Comparison of ENCODE assay signal across 16 cellular contexts in the genomic region with DNA sequence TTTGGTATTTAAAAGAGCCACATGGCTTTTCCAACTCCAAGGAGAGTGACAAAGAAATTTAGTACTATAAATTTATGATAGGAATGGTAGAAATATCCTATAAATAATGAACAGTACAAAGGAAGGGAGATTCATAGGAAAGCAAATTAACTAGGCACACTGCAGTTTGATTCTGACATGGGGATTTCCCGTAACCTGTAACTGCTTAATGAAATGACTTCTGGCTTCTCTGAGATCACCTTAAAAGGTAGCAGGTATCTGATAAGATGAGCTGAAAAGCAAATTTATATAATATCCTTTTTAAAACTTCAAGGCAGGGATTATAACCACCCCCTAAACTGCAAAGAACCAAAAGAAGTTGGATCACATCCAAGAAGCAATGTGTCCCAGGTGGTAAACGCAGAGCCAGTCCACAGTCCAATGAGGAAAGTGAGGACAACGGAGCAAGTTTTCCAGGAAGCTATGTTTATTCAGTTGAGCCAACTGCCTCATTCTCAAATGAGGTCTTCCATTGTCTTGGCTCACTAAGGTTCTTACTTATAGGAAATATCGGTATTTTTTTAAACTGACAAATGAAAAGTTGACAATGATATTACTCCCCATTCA. TPM values are rescaled to one million over a fixed set of nuclear protein-coding genes. Genes with fewer than 3 reads are reported as not detected.
DNase-seq lines count a peak whose midpoint lies in the region; ATAC-seq and TF ChIP-seq lines count a peak whose summit lies in the region.
"Had no signal": no experiment of that assay in that cellular context is flagged by ENCODE, and none has a peak within 500 bp of the region (broad histone marks: within the 10 kb centered on the region; RNA-seq: fewer than 3 reads in every experiment).

No MANE protein-coding gene starts in this region.

- no peaks in the 10 kb centered on the region for H3K27me3 Mint-ChIP-seq in activated CD4-positive, alpha-beta T cell treated with anti-CD3 and anti-CD28 coated beads for 36 hours

- H4K20me1 ChIP-seq in Loucy (ENCODE audit: insufficient read depth, low read length, poor library complexity, severe bottlenecking): no peaks in the 10 kb centered on the region

- H3K27ac Mint-ChIP-seq in activated CD4-positive, alpha-beta T cell treated with anti-CD3 and anti-CD28 coated beads for 36 hours: peak overlapping the region; percentile 79
- H3K27ac Mint-ChIP-seq: neural progenitor cell had no signal

- H3K4me3 Mint-ChIP-seq in activated CD4-positive, alpha-beta T cell treated with anti-CD3 and anti-CD28 coated beads for 36 hours: no peak overlapping the region
- H3K4me3 Mint-ChIP-seq: neural progenitor cell had no signal

- peaks cover 35% of the 10 kb centered on the region for H3K4me1 Mint-ChIP-seq in activated CD4-positive, alpha-beta T cell treated with anti-CD3 and anti-CD28 coated beads for 36 hours
- H3K4me1 Mint-ChIP-seq: neural progenitor cell had no signal

- no peak overlapping the region for H3K4me3 ChIP-seq in Loucy (ENCODE audit: low read length, poor library complexity, severe bottlenecking)
- no peak overlapping the region for H3K4me3 ChIP-seq in body of pancreas
- H3K4me3 ChIP-seq: neural progenitor cell had no signal

- H3K4me2 ChIP-seq in Loucy (ENCODE audit: low read depth, low read length, poor library complexity, severe bottlenecking): peak overlapping the region; percentile 33
- H3K4me2 ChIP-seq: neural progenitor cell had no signal

- no peak for DNase-seq in activated CD4-positive, alpha-beta T cell treated with anti-CD3 and anti-CD28 coated beads for 36 hours
- no peak for DNase-seq in activated CD4-positive, alpha-beta T cell treated with anti-CD3 and anti-CD28 coated beads, Interleukin-2, amount 50 U/mL, for 48 hours
- DNase-seq in body of pancreas (peak in 1 of 4 donors; percentile 24), sciatic nerve (ENCODE audit: low spot score) (no peak), HK-2 (ENCODE audit: unreplicated experiment) (no peak), GM10266 (ENCODE audit: extremely low spot score) (no peak)
- DNase-seq: COR-L47, cortex of kidney, hypothalamus, left ventricle myocardium superior, NCI-H1930, NCI-H774, Right ventricle myocardium superior had no signal

- H3F3A ChIP-seq in Loucy (ENCODE audit: low read depth): no peaks in the 10 kb centered on the region

- H3K9me3 Mint-ChIP-seq in activated CD4-positive, alpha-beta T cell treated with anti-CD3 and anti-CD28 coated beads for 36 hours (ENCODE audit: low read depth): peaks cover 5% of the 10 kb centered on the region
- H3K9me3 Mint-ChIP-seq: neural progenitor cell had no signal

- no peaks in the 10 kb centered on the region for H3K9me2 ChIP-seq in Loucy (replicated peaks; ENCODE audit: low read depth, low read length)

- H3K27me3 ChIP-seq in Loucy (ENCODE audit: insufficient read depth, low read length, poor library complexity, severe bottlenecking) (no peaks in the 10 kb centered on the region), body of pancreas (no peaks in the 10 kb centered on the region)
- H3K27me3 ChIP-seq: neural progenitor cell had no signal

- CTCF ChIA-PET in activated CD4-positive, alpha-beta T cell treated with anti-CD3 and anti-CD28 coated beads for 36 hours (lab: Charles Lee): interaction anchor here (0.9 to 2.0 kb wide), 5 partner anchors 8 to 142 kb away, joined by 3 to 11 read pairs (median 4); no protein-coding TSS in a partner anchor

- H3K9me3 ChIP-seq in Loucy (ENCODE audit: insufficient read depth, low read depth, low read length): no peaks in the 10 kb centered on the region
- no peaks in the 10 kb centered on the region for H3K9me3 ChIP-seq in body of pancreas

- peaks cover 9% of the 10 kb centered on the region for H3K36me3 Mint-ChIP-seq in activated CD4-positive, alpha-beta T cell treated with anti-CD3 and anti-CD28 coated beads for 36 hours (ENCODE audit: low read depth)
- H3K36me3 Mint-ChIP-seq: neural progenitor cell had no signal

- no peaks in the 10 kb centered on the region for H3K79me2 ChIP-seq in Loucy (ENCODE audit: insufficient read depth, low read length)

- peaks cover 14% of the 10 kb centered on the region for H3K36me3 ChIP-seq in Loucy (ENCODE audit: insufficient read depth, low read length)
- no peaks in the 10 kb centered on the region for H3K36me3 ChIP-seq in body of pancreas (replicated peaks in 1 of 2; ENCODE audit: insufficient read depth in 1 of 2, low read depth in 2 of 2)
- H3K36me3 ChIP-seq: neural progenitor cell had no signal

- H3K4me1 ChIP-seq in Loucy (ENCODE audit: insufficient read depth, low read length, poor library complexity, severe bottlenecking) (peaks cover 14% of the 10 kb centered on the region), body of pancreas (peaks cover 12% of the 10 kb centered on the region)
- H3K4me1 ChIP-seq: neural progenitor cell had no signal

- intact Hi-C loops in activated CD4-positive, alpha-beta T cell treated with anti-CD3 and anti-CD28 coated beads for 36 hours (cut with DNase I, micrococcal nuclease): no loop called here
- intact Hi-C loops in body of pancreas (cut with DNase I): no loop called here
- intact Hi-C loops in sciatic nerve (cut with DNase I): no loop called here

- no peak for TF ChIP-seq POLR2A in body of pancreas (IDR thresholded peaks at IDR 0.05)

- TF ChIP-seq CTCF in Loucy (conservative IDR thresholded peaks at IDR 0.05; ENCODE audit: low read length) (no peak), body of pancreas (IDR thresholded peaks at IDR 0.05) (no peak), GM10266 (IDR thresholded peaks at IDR 0.05; ENCODE audit: control insufficient read depth, insufficient read depth, low read depth, missing control alignments) (no peak)

- 32 to 37% methylated on average over 4 of the region's 4 CpGs for WGBS in body of pancreas, 2 donors

- POLR2A ChIA-PET in activated CD4-positive, alpha-beta T cell treated with anti-CD3 and anti-CD28 coated beads for 36 hours (lab: Charles Lee): no interaction called here

- H2AFZ ChIP-seq in Loucy (ENCODE audit: low read length): no peak overlapping the region
- H2AFZ ChIP-seq: neural progenitor cell had no signal

- no peak overlapping the region for H3K27ac ChIP-seq in body of pancreas
- H3K27ac ChIP-seq: neural progenitor cell had no signal

- peak; percentile 53 for ATAC-seq in activated CD4-positive, alpha-beta T cell treated with anti-CD3 and anti-CD28 coated beads for 36 hours
- peak; percentile 59 for ATAC-seq in body of pancreas
- ATAC-seq in sciatic nerve: peak; percentile 30
- no peak for ATAC-seq in GM21381 (IDR thresholded peaks at IDR 0.05; ENCODE audit: unreplicated experiment)
- ATAC-seq: left ventricle myocardium superior had no signal

- no peak overlapping the region for H3K9ac ChIP-seq in Loucy (ENCODE audit: low read depth, low read length, poor library complexity, severe bottlenecking)
- H3K9ac ChIP-seq: neural progenitor cell had no signal

RNA-seq across cellular contexts. Expression of a gene that starts 43.0 kb away (rescaled TPM):
- 100 to 1,000 TPM; 161 to 188 TPM for total RNA-seq in activated CD4-positive, alpha-beta T cell treated with anti-CD3 and anti-CD28 coated beads for 36 hours
- 10 to 100 TPM in 1 of 2 donors, 1 to 10 TPM in 1; 8.0 to 15.5 TPM for total RNA-seq in body of pancreas
- 107 TPM for total RNA-seq in sciatic nerve
